15 cellular contexts compared by ENCODE assay signal in the genomic region with DNA sequence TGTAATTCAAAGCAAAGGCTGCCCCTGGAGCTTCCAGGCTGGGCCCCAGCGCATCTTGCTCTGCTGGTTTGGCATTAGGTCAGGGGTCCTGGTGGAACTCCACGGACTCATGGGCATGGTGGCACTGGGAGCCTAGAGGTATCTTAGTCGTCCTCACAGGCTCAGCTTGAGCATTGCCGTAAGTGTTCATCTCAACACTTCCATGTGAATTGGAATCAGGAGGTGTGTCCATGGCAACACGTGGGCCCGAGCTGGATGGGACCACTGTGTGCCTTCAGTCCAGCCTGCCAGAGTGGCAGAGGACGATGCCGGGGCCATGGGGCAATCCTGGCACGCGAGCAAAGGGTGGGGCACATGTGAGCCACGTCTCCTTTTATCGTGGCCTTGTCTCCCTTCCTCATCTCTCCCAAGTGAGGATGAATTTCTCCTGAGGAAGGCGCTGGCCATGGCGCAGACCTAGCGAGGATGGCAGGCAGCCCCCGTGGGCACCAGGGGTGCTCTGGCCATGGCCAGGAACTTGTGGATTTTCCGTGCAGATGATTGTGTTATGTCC.
"Had no signal": no experiment of that assay in that cellular context is flagged by ENCODE, and none has a peak within 500 bp of the region (broad histone marks: within the 10 kb centered on the region; RNA-seq: fewer than 3 reads in every experiment).

No MANE protein-coding gene starts in this region.

- H3K4me1 ChIP-seq: body of pancreas, pancreas had no signal

- H3K4me3 ChIP-seq: body of pancreas, mucosa of descending colon, pancreas had no signal

- H3K27me3 Mint-ChIP-seq: activated naive CD4-positive, alpha-beta T cell treated with anti-CD3 and anti-CD28 coated beads, Interleukin-2, amount 10 ng/mL, durations not matched to agents 7 days and 5 days; central memory CD8-positive, alpha-beta T cell; naive thymus-derived CD8-positive, alpha-beta T cell had no signal

- H3K4me3 Mint-ChIP-seq: activated naive CD4-positive, alpha-beta T cell treated with anti-CD3 and anti-CD28 coated beads, Interleukin-2, amount 10 ng/mL, durations not matched to agents 7 days and 5 days; central memory CD8-positive, alpha-beta T cell; naive thymus-derived CD8-positive, alpha-beta T cell had no signal

- H3K27ac ChIP-seq: body of pancreas, pancreas had no signal

- DNase-seq: activated CD4-positive, alpha-beta T cell treated with anti-CD3 and anti-CD28 coated beads, Interleukin-2, amount 50 U/mL, for 1 hour; activated CD4-positive, CD25-positive, alpha-beta regulatory T cell; activated naive CD4-positive, alpha-beta T cell treated with anti-CD3 and anti-CD28 coated beads, Interleukin-2, amount 10 ng/mL, durations not matched to agents 7 days and 5 days; activated T-cell treated with anti-CD3 and anti-CD28 coated beads for 4 hours; body of pancreas; cortex of kidney; effector CD8-positive, alpha-beta T cell; hippocampal formation; kidney glomerular epithelial cell; mucosa of descending colon; stimulated activated naive CD4-positive, alpha-beta T cell treated with Interleukin-2 at 50 U/mL for 16 hours; T-helper 2 cell had no signal

- H3K27me3 ChIP-seq: body of pancreas, pancreas had no signal

- H3K9me3 ChIP-seq: body of pancreas, pancreas had no signal

- H3K36me3 ChIP-seq: pancreas had no signal

- ATAC-seq: body of pancreas; mucosa of descending colon; naive thymus-derived CD8-positive, alpha-beta T cell had no signal

- H3K27ac Mint-ChIP-seq: activated naive CD4-positive, alpha-beta T cell treated with anti-CD3 and anti-CD28 coated beads, Interleukin-2, amount 10 ng/mL, durations not matched to agents 7 days and 5 days had no signal
